In genomic region chr12:75480469-75480949, GRCh38 we compare ENCODE assay signal across 9 cellular contexts. TPM values are rescaled to one million over a fixed set of nuclear protein-coding genes. Genes with fewer than 3 reads are reported as not detected.
DNase-seq lines count a peak whose midpoint lies in the region; ATAC-seq and TF ChIP-seq lines count a peak whose summit lies in the region.
"Had no signal": no experiment of that assay in that cellular context is flagged by ENCODE, and none has a peak within 500 bp of the region (broad histone marks: within the 10 kb centered on the region; RNA-seq: fewer than 3 reads in every experiment).

Gene GLIPR1, plus strand, starts transcription at chr12:75480755. Its CDS starts 126 bp downstream, at chr12:75480881.

- DNase-seq in HS-27A (ENCODE audit: low read depth) (peak; percentile 87), T-helper 17 cell (peak; percentile 18 to 67 (median 49)), amygdala (lab: John Stamatoyannopoulos, UW) (peak in 38 of 56 donors; percentile 2 to 69 (median 32)), hepatocyte (ENCODE audit: low spot score) (peak; percentile 64), NCI-H1105 (lab: John Stamatoyannopoulos, UW) (no peak)

- peak within 1 kb of the TSS; percentile 12; the same call in 1 of the 2 replicates for H3K27ac ChIP-seq in BLaER1
- H3K27ac ChIP-seq in hepatocyte, result peak within 1 kb of the TSS; percentile 83
- H3K27ac ChIP-seq: cardiac muscle cell had no signal

- no peaks in the 10 kb centered on the region for H3K9me2 ChIP-seq in hepatocyte (replicated peaks; ENCODE audit: insufficient read depth)

- ATAC-seq in GM19467 (IDR thresholded peaks at IDR 0.05; ENCODE audit: unreplicated experiment) (peak; percentile 86), T-helper 17 cell (peak; percentile 79)

- 35% methylated on average over 8 of the region's 8 CpGs for WGBS in hepatocyte (ENCODE audit: low lambda C conversion rate, missing lambda C conversion rate)

- H3K36me3 Mint-ChIP-seq in T-helper 17 cell (ENCODE audit: low read depth), result peaks cover 16% of the 10 kb centered on the region

- peaks cover 59% of the 10 kb centered on the region for H3K4me1 Mint-ChIP-seq in T-helper 17 cell

- no peaks in the 10 kb centered on the region for H3K36me3 ChIP-seq in BLaER1
- no peaks in the 10 kb centered on the region for H3K36me3 ChIP-seq in hepatocyte (replicated peaks; ENCODE audit: insufficient read depth, low read depth)
- peaks cover 26% of the 10 kb centered on the region for H3K36me3 ChIP-seq in skeletal muscle satellite cell (ENCODE audit: insufficient read depth, low read length)
- H3K36me3 ChIP-seq: cardiac muscle cell had no signal

- H3K27me3 Mint-ChIP-seq in T-helper 17 cell, result no peaks in the 10 kb centered on the region

- H3K27me3 ChIP-seq in BLaER1 (no peaks in the 10 kb centered on the region), hepatocyte (no peaks in the 10 kb centered on the region), skeletal muscle satellite cell (ENCODE audit: control insufficient read depth, insufficient read depth, low read length) (no peaks in the 10 kb centered on the region)
- H3K27me3 ChIP-seq: cardiac muscle cell had no signal

- H3K9me3 ChIP-seq in BLaER1 (no peaks in the 10 kb centered on the region), T-helper 17 cell (ENCODE audit: control insufficient read depth, low read length, poor library complexity, severe bottlenecking) (no peaks in the 10 kb centered on the region), hepatocyte (ENCODE audit: low read depth) (no peaks in the 10 kb centered on the region), skeletal muscle satellite cell (replicated peaks; ENCODE audit: low read length) (no peaks in the 10 kb centered on the region)

- peak within 1 kb of the TSS; percentile 92 for H3K27ac Mint-ChIP-seq in T-helper 17 cell

- H3K4me3 ChIP-seq in BLaER1 (peak within 1 kb of the TSS; percentile 26; the same call in 1 of the 2 replicates), hepatocyte (peak within 1 kb of the TSS; percentile 2), skeletal muscle satellite cell (ENCODE audit: low read length) (peak within 1 kb of the TSS; percentile 72)
- H3K4me3 ChIP-seq: cardiac muscle cell had no signal

- H3K4me2 ChIP-seq in BLaER1 (peak within 1 kb of the TSS; percentile 66), hepatocyte (peak within 1 kb of the TSS; percentile 70), skeletal muscle satellite cell (ENCODE audit: low read length) (peak within 1 kb of the TSS; percentile 83)

- H3K79me2 ChIP-seq in hepatocyte, result no peaks in the 10 kb centered on the region

- H3K9ac ChIP-seq in BLaER1 (peak within 1 kb of the TSS; percentile 33; the same call in 1 of the 2 replicates), skeletal muscle satellite cell (ENCODE audit: low read depth, low read length) (peak within 1 kb of the TSS; percentile 87)

- TF ChIP-seq CTCF in hepatocyte (IDR thresholded peaks at IDR 0.05; ENCODE audit: poor library complexity), result no peak

- H3K4me1 ChIP-seq in BLaER1, result peaks cover 41% of the 10 kb centered on the region
- peaks cover 6% of the 10 kb centered on the region for H3K4me1 ChIP-seq in hepatocyte (ENCODE audit: insufficient read depth)
- peaks cover 60% of the 10 kb centered on the region for H3K4me1 ChIP-seq in skeletal muscle satellite cell (ENCODE audit: control insufficient read depth, insufficient read depth, low read length)

- H4K20me1 ChIP-seq in BLaER1, result no peaks in the 10 kb centered on the region
- H4K20me1 ChIP-seq in hepatocyte (ENCODE audit: insufficient read depth, poor library complexity, severe bottlenecking), result no peaks in the 10 kb centered on the region

- H2AFZ ChIP-seq in hepatocyte, result peak within 1 kb of the TSS; percentile 59

- peak within 1 kb of the TSS; percentile 77 for H3K4me3 Mint-ChIP-seq in T-helper 17 cell

RNA-seq across cellular contexts. Expression of gene GLIPR1, which starts in this region (rescaled TPM):
- total RNA-seq in T-helper 17 cell, result 100 to 1,000 TPM; 104 to 105 TPM
- 6.9 and 9.6 TPM in 2 replicates for total RNA-seq in hepatocyte
- polyA plus RNA-seq in hepatocyte, result 20.0 and 24.5 TPM in 2 replicates
- 128 and 135 TPM in 2 replicates for total RNA-seq in skeletal muscle satellite cell (2012; rRNA removed)

Comparison
In these comparisons a context has a peak if more than half of its experiments do, and no peak if none do; other contexts are left out.
1. H3K4me3 ChIP-seq: peak in every context shown above with its lines; median percentile 72 in skeletal muscle satellite cell; 26 in BLaER1; 2 in hepatocyte.